8 cellular contexts compared by ENCODE assay signal in genomic region chr3:12138044-12138443, GRCh38. TPM values are rescaled to one million over a fixed set of nuclear protein-coding genes. Genes with fewer than 3 reads are reported as not detected.
DNase-seq lines count a peak whose midpoint lies in the region; FAIRE-seq and TF ChIP-seq lines count a peak whose summit lies in the region.

No MANE protein-coding gene starts in this region.

- H4K20me1 ChIP-seq in keratinocyte (ENCODE audit: control insufficient read depth, extremely low read depth, insufficient read depth, low read length) = no peaks in the 10 kb centered on the region

- no peak for FAIRE-seq in keratinocyte (lab: Jason Lieb, UNC)

- H3K9me1 ChIP-seq in keratinocyte (ENCODE audit: control insufficient read depth, extremely low read depth, insufficient read depth, low read length) = no peaks in the 10 kb centered on the region

- no peak overlapping the region for H3K9ac ChIP-seq in keratinocyte (ENCODE audit: control insufficient read depth, extremely low read depth, insufficient read depth, low read length)

- no peak overlapping the region for H3K4me3 ChIP-seq in keratinocyte (ENCODE audit: control insufficient read depth in 2 of 3, extremely low read depth in 1 of 3, insufficient read depth in 2 of 3, low read depth in 1 of 3, low read length in 3 of 3)

- TF ChIP-seq CTCF in keratinocyte (optimal IDR thresholded peaks at IDR 0.05 in 1 of 3, IDR thresholded peaks at IDR 0.05 in 1 of 3, conservative IDR thresholded peaks at IDR 0.05 in 1 of 3; ENCODE audit: extremely low read depth in 1 of 3, insufficient read depth in 2 of 3, low read length in 3 of 3) = peak; percentile 46 to 59 (median 57)

- H3K36me3 ChIP-seq in keratinocyte (ENCODE audit: control insufficient read depth in 2 of 2, extremely low read depth in 1 of 2, insufficient read depth in 2 of 2, low read length in 2 of 2) = no peaks in the 10 kb centered on the region

- H3K4me1 Mint-ChIP-seq in activated naive CD4-positive, alpha-beta T cell treated with anti-CD3 and anti-CD28 coated beads, Interleukin-2, amount 10 ng/mL, durations not matched to agents 7 days and 5 days = no peaks in the 10 kb centered on the region

- H3K4me2 ChIP-seq in keratinocyte (ENCODE audit: control insufficient read depth, extremely low read depth, insufficient read depth, low read depth, low read length) = no peak overlapping the region

- no peaks in the 10 kb centered on the region for H3K79me2 ChIP-seq in keratinocyte (ENCODE audit: control insufficient read depth, insufficient read depth, low read length)

- peaks cover 10% of the 10 kb centered on the region for H3K27me3 ChIP-seq in keratinocyte (ENCODE audit: control insufficient read depth, extremely low read depth, insufficient read depth, low read length)

- no peak overlapping the region for H3K27ac Mint-ChIP-seq in activated naive CD4-positive, alpha-beta T cell treated with anti-CD3 and anti-CD28 coated beads, Interleukin-2, amount 10 ng/mL, durations not matched to agents 7 days and 5 days

- dilution Hi-C loops in keratinocyte (cut with MboI; ENCODE audit: extremely low pct_ligation_motif_present, low sequenced_read_pairs) = no loop called here

- no peak overlapping the region for H2AFZ ChIP-seq in keratinocyte (ENCODE audit: control insufficient read depth, low read length)

- CTCF ChIA-PET in activated naive CD4-positive, alpha-beta T cell treated with anti-CD3 and anti-CD28 coated beads, Interleukin-2, amount 10 ng/mL, durations not matched to agents 7 days and 5 days (lab: Charles Lee) = interaction anchor here (1.1 to 8.5 kb wide), 4 partner anchors 12 to 346 kb away, joined by 4 to 145 read pairs (median 38); partner anchors contain the start of gene TSEN2

- peaks cover 10% of the 10 kb centered on the region for H3K27me3 Mint-ChIP-seq in activated naive CD4-positive, alpha-beta T cell treated with anti-CD3 and anti-CD28 coated beads, Interleukin-2, amount 10 ng/mL, durations not matched to agents 7 days and 5 days

- no peaks in the 10 kb centered on the region for H3K9me3 ChIP-seq in keratinocyte (ENCODE audit: control insufficient read depth, low read depth, low read length)

- no peak overlapping the region for H3K4me3 Mint-ChIP-seq in activated naive CD4-positive, alpha-beta T cell treated with anti-CD3 and anti-CD28 coated beads, Interleukin-2, amount 10 ng/mL, durations not matched to agents 7 days and 5 days

- H3K9me3 Mint-ChIP-seq in activated naive CD4-positive, alpha-beta T cell treated with anti-CD3 and anti-CD28 coated beads, Interleukin-2, amount 10 ng/mL, durations not matched to agents 7 days and 5 days = no peaks in the 10 kb centered on the region

- DNase-seq in GM03348 (ENCODE audit: low spot score) = peak; percentile 31
- DNase-seq in HT-29 (ENCODE audit: low spot score) = peak; percentile 47
- peak; percentile 26 for DNase-seq in activated naive CD4-positive, alpha-beta T cell treated with anti-CD3 and anti-CD28 coated beads, Interleukin-2, amount 10 ng/mL, durations not matched to agents 7 days and 5 days
- no peak for DNase-seq in keratinocyte (ENCODE audit: low read depth, low spot score)
- DNase-seq in GM19240 (ENCODE audit: insufficient read length, low spot score) = no peak
- no peak for DNase-seq in NCI-H1092 (lab: John Stamatoyannopoulos, UW)
- DNase-seq in Ammon's horn (ENCODE audit: low spot score) = no peak
- no peak for DNase-seq in activated T-cell treated with anti-CD3 and anti-CD28 coated beads for 4 hours

- H3K4me1 ChIP-seq in keratinocyte (ENCODE audit: control insufficient read depth, extremely low read depth, insufficient read depth, low read length) = no peaks in the 10 kb centered on the region

- H3K36me3 Mint-ChIP-seq in activated naive CD4-positive, alpha-beta T cell treated with anti-CD3 and anti-CD28 coated beads, Interleukin-2, amount 10 ng/mL, durations not matched to agents 7 days and 5 days = no peaks in the 10 kb centered on the region

- H3K27ac ChIP-seq in keratinocyte (ENCODE audit: control insufficient read depth, insufficient read depth, low read length) = no peak overlapping the region

RNA-seq across cellular contexts. Expression of gene TIMP4, which starts 20.7 kb away (rescaled TPM):
- total RNA-seq in HT-29 (2014; rRNA removed; shearing (Covaris generic)) = 2.7 and 3.8 TPM in 2 replicates
- polyA plus RNA-seq in keratinocyte = 0.07 to 0.18 TPM (median 0.09 TPM) in 3 replicates
- polyA plus RNA-seq in keratinocyte (2011; ENCODE audit: low read depth) = not detected
- polyA plus RNA-seq in keratinocyte (2011; cell fraction: cytosol; rRNA removed) = 0.10 and 0.14 TPM in 2 replicates
- not detected in 2 replicates for polyA plus RNA-seq in keratinocyte (2011; cell fraction: nucleus; rRNA removed)
- not detected in 2 replicates for polyA plus RNA-seq in keratinocyte (2012; ENCODE audit: low replicate concordance)
- polyA minus RNA-seq in keratinocyte = 0.42 to 0.66 TPM in 2 of 3 replicates, not detected in the other
- polyA minus RNA-seq in keratinocyte (2011; cell fraction: cytosol; rRNA and poly(A)+ RNA removed) = not detected
- polyA minus RNA-seq in keratinocyte (2011; cell fraction: nucleus; rRNA and poly(A)+ RNA removed) = not detected in 2 replicates

Comparison
In these comparisons a context has a peak if more than half of its experiments do, and no peak if none do; other contexts are left out.
1. DNase-seq: peak in GM03348 (single experiment), HT-29 (single experiment) and activated naive CD4-positive, alpha-beta T cell treated with anti-CD3 and anti-CD28 coated beads, Interleukin-2, amount 10 ng/mL, durations not matched to agents 7 days and 5 days (single experiment); none in keratinocyte (single experiment), GM19240 (single experiment), NCI-H1092 (single experiment), Ammon's horn (single experiment) and activated T-cell treated with anti-CD3 and anti-CD28 coated beads for 4 hours (single experiment).